ENCODE assay signal across 9 cellular contexts in the genomic region with DNA sequence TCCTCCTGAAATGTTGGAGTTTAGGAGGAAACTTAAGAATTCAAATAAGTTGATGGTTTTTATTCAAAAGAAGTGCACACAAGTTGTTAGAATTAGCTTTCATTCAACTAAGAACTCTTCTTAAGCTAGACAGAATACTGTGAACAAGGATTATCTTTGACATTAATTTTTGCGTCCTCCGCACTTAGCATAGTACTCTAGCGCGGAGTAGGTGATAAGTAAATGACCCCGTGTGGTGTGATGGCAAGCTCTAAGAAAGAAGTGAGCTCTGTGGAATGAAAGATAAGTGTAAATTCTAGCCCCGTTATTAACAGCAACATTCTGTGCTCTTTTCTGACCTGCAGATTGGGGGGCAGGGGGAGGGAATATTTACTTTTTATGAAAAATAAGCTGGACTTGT. TPM values are rescaled to one million over a fixed set of nuclear protein-coding genes. Genes with fewer than 3 reads are reported as not detected.
DNase-seq lines count a peak whose midpoint lies in the region; ATAC-seq and TF ChIP-seq lines count a peak whose summit lies in the region.
"Had no signal": no experiment of that assay in that cellular context is flagged by ENCODE, and none has a peak within 500 bp of the region (broad histone marks: within the 10 kb centered on the region; RNA-seq: fewer than 3 reads in every experiment).

No MANE protein-coding gene starts in this region.

- ATAC-seq in heart right ventricle (no peak), lower lobe of right lung (no peak)

- intact Hi-C loops in heart right ventricle (cut with DNase I) = loop anchor here in 1 of 10 donors (10.0 kb wide), 1 partner anchor 252 kb away; no protein-coding TSS in a partner anchor
- intact Hi-C loops in cardiac septum (cut with DNase I) = no loop called here
- intact Hi-C loops in lower lobe of right lung (cut with DNase I) = no loop called here
- intact Hi-C loops in vagina (cut with DNase I) = no loop called here

- TF ChIP-seq CTCF in heart right ventricle (IDR thresholded peaks at IDR 0.05) (no peak), astrocyte of the spinal cord (IDR thresholded peaks at IDR 0.05; ENCODE audit: low read depth, low read length) (no peak), lower lobe of right lung (IDR thresholded peaks at IDR 0.05) (no peak), vagina (IDR thresholded peaks at IDR 0.05) (no peak)

- DNase-seq in heart right ventricle (no peak), cardiac septum (ENCODE audit: low spot score) (no peak), astrocyte of the spinal cord (ENCODE audit: low read depth, low spot score) (no peak), lower lobe of right lung (no peak), vagina (ENCODE audit: extremely low spot score in 2 of 2) (no peak), amygdala (lab: John Stamatoyannopoulos, UW) (no peak), superior temporal gyrus (ENCODE audit: extremely low spot score) (no peak), COLO829 (ENCODE audit: low spot score) (no peak)
- DNase-seq: NCI-H2107 had no signal

- in situ Hi-C loops in astrocyte of the spinal cord (cut with HindIII; ENCODE audit: low sequenced_read_pairs) = no loop called here

- TF ChIP-seq POLR2A in vagina (IDR thresholded peaks at IDR 0.05) = no peak

- WGBS in heart right ventricle, 2 donors = 14% methylated on average over 6 of the region's 6 CpGs

- H3K4me3 ChIP-seq in heart right ventricle (peak overlapping the region; percentile 76 to 97 (median 86)), astrocyte of the spinal cord (ENCODE audit: low read depth, low read length) (peak overlapping the region; percentile 97), lower lobe of right lung (peak overlapping the region; percentile 99), vagina (peak overlapping the region; percentile 98 to 99)

- H3K36me3 ChIP-seq in heart right ventricle (peaks cover 0 to 55% (median 8%) of the 10 kb centered on the region in 9 donors), lower lobe of right lung (peaks cover 51% of the 10 kb centered on the region), vagina (peaks cover 0 to 26% of the 10 kb centered on the region in 2 donors)

- H3K9me3 ChIP-seq in heart right ventricle (no peaks in the 10 kb centered on the region), lower lobe of right lung (no peaks in the 10 kb centered on the region), vagina (no peaks in the 10 kb centered on the region)

- H3K27ac ChIP-seq in heart right ventricle = peak overlapping the region in 4 of 10 donors; percentile 83 to 88 (median 86)
- H3K27ac ChIP-seq in lower lobe of right lung = no peak overlapping the region
- no peak overlapping the region for H3K27ac ChIP-seq in vagina

- H3K27me3 ChIP-seq in heart right ventricle = no peaks in the 10 kb centered on the region
- H3K27me3 ChIP-seq in lower lobe of right lung (ENCODE audit: low read depth) = no peaks in the 10 kb centered on the region
- no peaks in the 10 kb centered on the region for H3K27me3 ChIP-seq in vagina

- H3K4me1 ChIP-seq in heart right ventricle = peaks cover 3 to 35% (median 27%) of the 10 kb centered on the region in 9 donors
- H3K4me1 ChIP-seq in lower lobe of right lung = peaks cover 27% of the 10 kb centered on the region
- H3K4me1 ChIP-seq in vagina = peaks cover 41% of the 10 kb centered on the region

RNA-seq across cellular contexts. Expression of a gene that starts 1.0 kb away (rescaled TPM):
- total RNA-seq in heart right ventricle (10 to 100 TPM in 9 of 10 donors, 1 to 10 TPM in 1; 9.5 to 17.2 (median 14.9) TPM), cardiac septum (14.6 TPM), lower lobe of right lung (17.6 TPM), vagina (10.3 TPM)
- 10 to 100 TPM; 12.0 to 15.3 TPM for polyA plus RNA-seq in heart right ventricle

RNA-seq across cellular contexts. Expression of a gene that starts 1.2 kb away (rescaled TPM):
- total RNA-seq in heart right ventricle (10 to 100 TPM; 18.9 to 27.5 (median 23.9) TPM), cardiac septum (23.4 TPM), lower lobe of right lung (25.6 TPM), vagina (27.7 TPM)
- 10 to 100 TPM; 13.3 to 13.5 TPM for polyA plus RNA-seq in heart right ventricle

RNA-seq across cellular contexts. Expression of a gene that starts 12.8 kb away (rescaled TPM):
- total RNA-seq in heart right ventricle (10 to 100 TPM; 38.4 to 58.9 (median 50.3) TPM), cardiac septum (68.4 TPM), lower lobe of right lung (49.4 TPM), vagina (38.5 TPM)
- polyA plus RNA-seq in heart right ventricle = 10 to 100 TPM; 30.4 to 30.5 TPM
